In genomic region chr7:106075937-106076336, GRCh38 we compare ENCODE assay signal across 1 cellular context.
TF ChIP-seq lines count a peak whose summit lies in the region.

No MANE protein-coding gene starts in this region.

TF ChIP-seq in GM12878, 131 proteins besides CTCF, POLR2A, EP300 and RAD21 (continued from another document):
- TF ChIP-seq CUX1 (IDR thresholded peaks at IDR 0.05; ENCODE audit: insufficient replicate concordance, low read depth, low read length) (no peak), ZBTB40 (IDR thresholded peaks at IDR 0.05; ENCODE audit: borderline replicate concordance) (no peak), HSF1 (IDR thresholded peaks at IDR 0.05; ENCODE audit: low read depth, low read length) (no peak), SPI1 (IDR thresholded peaks at IDR 0.05; ENCODE audit: borderline replicate concordance, insufficient read depth, low read depth, low read length) (peak; percentile 22; the same call in 1 of the 2 replicates), IKZF2 (IDR thresholded peaks at IDR 0.05) (peak; percentile 23 to 52; a peak in 2 of 4 replicates), CREM (IDR thresholded peaks at IDR 0.05; ENCODE audit: low read depth) (no peak), ATF2 (IDR thresholded peaks at IDR 0.05; ENCODE audit: low read length) (no peak), MEF2A (IDR thresholded peaks at IDR 0.05; ENCODE audit: insufficient read depth, low read depth, low read length) (no peak), HCFC1 (IDR thresholded peaks at IDR 0.05; ENCODE audit: low read length) (no peak), YBX1 (IDR thresholded peaks at IDR 0.05) (no peak), USF1 (IDR thresholded peaks at IDR 0.05; ENCODE audit: borderline replicate concordance, extremely low read length, insufficient read depth, low read depth, low read length) (no peak), PKNOX1 (IDR thresholded peaks at IDR 0.05) (peak; percentile 35; the same call in 1 of the 2 replicates), IKZF1 (conservative IDR thresholded peaks at IDR 0.05) (peak; percentile 46; the same call in 1 of the 2 replicates), TCF7 (IDR thresholded peaks at IDR 0.05; ENCODE audit: borderline replicate concordance) (no peak), RFX5 (IDR thresholded peaks at IDR 0.05; ENCODE audit: low read depth, low read length) (no peak), HDAC2 (IDR thresholded peaks at IDR 0.05) (no peak), BHLHE40 (IDR thresholded peaks at IDR 0.05; ENCODE audit: borderline replicate concordance in 1 of 2, low read depth in 2 of 2, low read length in 1 of 2) (peak in 1 of 2 experiments; percentile 29; a peak in 1 of 4 replicates), CBX3 (IDR thresholded peaks at IDR 0.05; ENCODE audit: borderline replicate concordance, low read depth) (no peak)
